Comparison of ENCODE assay signal across 12 cellular contexts in genomic region chr21:36202721-36203602, GRCh38. TPM values are rescaled to one million over a fixed set of nuclear protein-coding genes. Genes with fewer than 3 reads are reported as not detected.
DNase-seq lines count a peak whose midpoint lies in the region; ATAC-seq, FAIRE-seq and TF ChIP-seq lines count a peak whose summit lies in the region.
"Had no signal": no experiment of that assay in that cellular context is flagged by ENCODE, and none has a peak within 500 bp of the region (broad histone marks: within the 10 kb centered on the region; RNA-seq: fewer than 3 reads in every experiment).

No MANE protein-coding gene starts in this region.

- no peaks in the 10 kb centered on the region for H3K9me3 Mint-ChIP-seq in activated T-cell treated with anti-CD3 and anti-CD28 coated beads, Interleukin-2, amount 50 U/mL, for 24 hours
- no peaks in the 10 kb centered on the region for H3K9me3 Mint-ChIP-seq in stimulated activated memory B cell treated with anti-CD40 and anti-IgM and Interleukin-4, amounts not matched to agents 10 μg/mL and 1 μg/mL and 100 μg/mL, for 72 hours
- peaks cover 5% of the 10 kb centered on the region for H3K9me3 Mint-ChIP-seq in glutamatergic neuron (ENCODE audit: unreplicated experiment)
- H3K9me3 Mint-ChIP-seq: activated B cell treated with CpG ODN at 0.5 μM for 24 hours had no signal

- H3K4me3 Mint-ChIP-seq in activated T-cell treated with anti-CD3 and anti-CD28 coated beads, Interleukin-2, amount 50 U/mL, for 24 hours, result no peak overlapping the region
- H3K4me3 Mint-ChIP-seq in T-helper 17 cell (no peak overlapping the region), glutamatergic neuron (ENCODE audit: unreplicated experiment) (no peak overlapping the region)
- no peak overlapping the region for H3K4me3 Mint-ChIP-seq in stimulated activated memory B cell treated with anti-CD40 and anti-IgM and Interleukin-4, amounts not matched to agents 10 μg/mL and 1 μg/mL and 100 μg/mL, for 72 hours
- H3K4me3 Mint-ChIP-seq: activated B cell treated with CpG ODN at 0.5 μM for 24 hours had no signal

- peak; percentile 70 for FAIRE-seq in islet of Langerhans (lab: Jason Lieb, UNC)

- DNase-seq in activated T-cell treated with anti-CD3 and anti-CD28 coated beads, Interleukin-2, amount 50 U/mL, for 24 hours, result no peak
- DNase-seq in activated T-cell treated with anti-CD3 and anti-CD28 coated beads, Interleukin-2, amount 50 U/mL, for 48 hours, result no peak
- DNase-seq in T-helper 17 cell, result no peak
- no peak for DNase-seq in NCI-H1436 treated with DMSO at 0.1 percent for 48 hours (lab: John Stamatoyannopoulos, UW)
- no peak for DNase-seq in ecto neural progenitor cell (ENCODE audit: low spot score)
- DNase-seq in glutamatergic neuron, result no peak
- DNase-seq: activated B cell treated with CpG ODN at 0.5 μM for 24 hours, NCI-H1048, occipital lobe, testis had no signal

- no peak for TF ChIP-seq CTCF in glutamatergic neuron (IDR thresholded peaks at IDR 0.05; ENCODE audit: partially characterized antibody, unreplicated experiment)

- ATAC-seq in T-helper 17 cell, result no peak
- ATAC-seq in stimulated activated memory B cell treated with anti-CD40 and anti-IgM and Interleukin-4, amounts not matched to agents 10 μg/mL and 1 μg/mL and 100 μg/mL, for 72 hours, result no peak

- peaks cover 32% of the 10 kb centered on the region for H3K4me1 Mint-ChIP-seq in activated T-cell treated with anti-CD3 and anti-CD28 coated beads, Interleukin-2, amount 50 U/mL, for 24 hours (ENCODE audit: low read depth)
- peaks cover 8% of the 10 kb centered on the region for H3K4me1 Mint-ChIP-seq in T-helper 17 cell
- H3K4me1 Mint-ChIP-seq in stimulated activated memory B cell treated with anti-CD40 and anti-IgM and Interleukin-4, amounts not matched to agents 10 μg/mL and 1 μg/mL and 100 μg/mL, for 72 hours, result peaks cover 22% of the 10 kb centered on the region
- no peaks in the 10 kb centered on the region for H3K4me1 Mint-ChIP-seq in glutamatergic neuron (ENCODE audit: low read depth, unreplicated experiment)

- peaks cover 34% of the 10 kb centered on the region for H3K36me3 Mint-ChIP-seq in activated T-cell treated with anti-CD3 and anti-CD28 coated beads, Interleukin-2, amount 50 U/mL, for 24 hours (ENCODE audit: low read depth)
- H3K36me3 Mint-ChIP-seq in T-helper 17 cell (ENCODE audit: low read depth) (peaks cover 3% of the 10 kb centered on the region), glutamatergic neuron (ENCODE audit: unreplicated experiment) (peaks cover 11% of the 10 kb centered on the region)
- peaks cover 57% of the 10 kb centered on the region for H3K36me3 Mint-ChIP-seq in stimulated activated memory B cell treated with anti-CD40 and anti-IgM and Interleukin-4, amounts not matched to agents 10 μg/mL and 1 μg/mL and 100 μg/mL, for 72 hours

- H3K27ac Mint-ChIP-seq in activated T-cell treated with anti-CD3 and anti-CD28 coated beads, Interleukin-2, amount 50 U/mL, for 24 hours, result peak overlapping the region; percentile 76
- H3K27ac Mint-ChIP-seq in T-helper 17 cell, result peak overlapping the region; percentile 6
- peak overlapping the region; percentile 63 for H3K27ac Mint-ChIP-seq in stimulated activated memory B cell treated with anti-CD40 and anti-IgM and Interleukin-4, amounts not matched to agents 10 μg/mL and 1 μg/mL and 100 μg/mL, for 72 hours
- H3K27ac Mint-ChIP-seq in glutamatergic neuron (ENCODE audit: unreplicated experiment), result no peak overlapping the region
- H3K27ac Mint-ChIP-seq: activated B cell treated with CpG ODN at 0.5 μM for 24 hours had no signal

- H3K27me3 Mint-ChIP-seq in activated T-cell treated with anti-CD3 and anti-CD28 coated beads, Interleukin-2, amount 50 U/mL, for 24 hours, result no peaks in the 10 kb centered on the region
- no peaks in the 10 kb centered on the region for H3K27me3 Mint-ChIP-seq in T-helper 17 cell
- no peaks in the 10 kb centered on the region for H3K27me3 Mint-ChIP-seq in stimulated activated memory B cell treated with anti-CD40 and anti-IgM and Interleukin-4, amounts not matched to agents 10 μg/mL and 1 μg/mL and 100 μg/mL, for 72 hours
- H3K27me3 Mint-ChIP-seq in glutamatergic neuron (ENCODE audit: unreplicated experiment), result peaks cover 6% of the 10 kb centered on the region
- H3K27me3 Mint-ChIP-seq: activated B cell treated with CpG ODN at 0.5 μM for 24 hours had no signal

- H3K9me3 ChIP-seq in T-helper 17 cell (ENCODE audit: control insufficient read depth, low read length, poor library complexity, severe bottlenecking), result no peaks in the 10 kb centered on the region
- H3K9me3 ChIP-seq: testis had no signal

RNA-seq across cellular contexts. Expression of gene DOP1B, which starts 46.3 kb away (rescaled TPM):
- 10 to 100 TPM; 25.3 to 35.0 TPM for total RNA-seq in T-helper 17 cell
- 37.8 TPM for total RNA-seq in glutamatergic neuron (ENCODE audit: unreplicated experiment)
